18 cellular contexts compared by ENCODE assay signal in the genomic region with DNA sequence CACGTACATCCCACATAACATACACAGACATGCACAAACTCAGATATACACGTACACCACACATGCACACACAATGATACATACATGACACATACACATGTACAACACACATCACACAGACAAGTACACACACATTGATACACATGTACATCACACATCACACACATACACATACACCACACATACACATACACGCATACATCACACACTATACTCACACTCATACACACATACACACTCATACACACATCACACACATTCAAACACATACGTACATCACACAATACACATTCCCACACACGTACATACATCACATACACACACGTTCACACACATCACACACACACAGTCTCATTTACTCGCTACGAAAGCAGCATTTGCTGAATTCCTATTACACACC. TPM values are rescaled to one million over a fixed set of nuclear protein-coding genes. Genes with fewer than 3 reads are reported as not detected.
DNase-seq lines count a peak whose midpoint lies in the region; ATAC-seq, FAIRE-seq and TF ChIP-seq lines count a peak whose summit lies in the region.
"Had no signal": no experiment of that assay in that cellular context is flagged by ENCODE, and none has a peak within 500 bp of the region (broad histone marks: within the 10 kb centered on the region; RNA-seq: fewer than 3 reads in every experiment).

No MANE protein-coding gene starts in this region.

- peaks cover 17% of the 10 kb centered on the region for H3K36me3 ChIP-seq in HUES6 (ENCODE audit: control insufficient read depth, insufficient read depth, low read length)
- peaks cover 44 to 52% of the 10 kb centered on the region in 2 donors for H3K36me3 ChIP-seq in duodenal mucosa (ENCODE audit: control insufficient read depth in 1 of 2, insufficient read depth in 2 of 2, low read length in 2 of 2)
- H3K36me3 ChIP-seq in keratinocyte (ENCODE audit: control insufficient read depth in 2 of 2, extremely low read depth in 1 of 2, insufficient read depth in 2 of 2, low read length in 2 of 2) = peaks cover 0 to 4% of the 10 kb centered on the region in 2 experiments

- CTCF ChIA-PET in A549 (lab: Yijun Ruan, JAX) = no interaction called here

- FAIRE-seq in A549 (lab: Jason Lieb, UNC) (peak; percentile 23), keratinocyte (lab: Jason Lieb, UNC) (peak; percentile 91)

- TF ChIP-seq RAD21 in A549 (conservative IDR thresholded peaks at IDR 0.05 in 1 of 2, IDR thresholded peaks at IDR 0.05 in 1 of 2) = no peak

- H3K4me1 ChIP-seq in A549 (no peaks in the 10 kb centered on the region), HUES6 (ENCODE audit: control insufficient read depth, insufficient read depth, low read length) (no peaks in the 10 kb centered on the region), duodenal mucosa (ENCODE audit: control insufficient read depth in 1 of 2, insufficient read depth in 2 of 2, low read length in 2 of 2) (peaks cover 9 to 11% of the 10 kb centered on the region in 2 donors), keratinocyte (ENCODE audit: control insufficient read depth, extremely low read depth, insufficient read depth, low read length) (peaks cover 7% of the 10 kb centered on the region)

- no peak overlapping the region for H3K9ac ChIP-seq in HUES6 (ENCODE audit: low read length)
- no peak overlapping the region for H3K9ac ChIP-seq in duodenal mucosa (ENCODE audit: low read depth in 1 of 2, low read length in 2 of 2)
- H3K9ac ChIP-seq in keratinocyte (ENCODE audit: control insufficient read depth, extremely low read depth, insufficient read depth, low read length) = no peak overlapping the region

- no peak overlapping the region for H3K4me3 ChIP-seq in A549
- 0 out of 2 replicates have a peak overlapping the region, but pooled peaks have one; percentile 1 for H3K4me3 ChIP-seq in HUES6 (ENCODE audit: low read depth, low read length)
- peak overlapping the region; percentile 6 to 57 for H3K4me3 ChIP-seq in duodenal mucosa (ENCODE audit: low read depth in 1 of 2, low read length in 2 of 2)
- H3K4me3 ChIP-seq in keratinocyte (ENCODE audit: control insufficient read depth in 2 of 3, extremely low read depth in 1 of 3, insufficient read depth in 2 of 3, low read depth in 1 of 3, low read length in 3 of 3) = no peak overlapping the region
- H3K4me3 ChIP-seq: GM23338 had no signal

- dilution Hi-C loops in keratinocyte (cut with MboI; ENCODE audit: extremely low pct_ligation_motif_present, low sequenced_read_pairs) = no loop called here

- no peak for TF ChIP-seq EP300 in A549 (IDR thresholded peaks at IDR 0.05)

- WGBS in A549 (ENCODE audit: missing lambda C conversion rate) = 93% methylated on average over 8 of the region's 8 CpGs

- no peak overlapping the region for H3K4me2 ChIP-seq in A549
- no peak overlapping the region for H3K4me2 ChIP-seq in keratinocyte (ENCODE audit: control insufficient read depth, extremely low read depth, insufficient read depth, low read depth, low read length)
- H3K4me2 ChIP-seq: GM23338 had no signal

- no peaks in the 10 kb centered on the region for H4K20me1 ChIP-seq in keratinocyte (ENCODE audit: control insufficient read depth, extremely low read depth, insufficient read depth, low read length)

- H3K9me1 ChIP-seq in keratinocyte (ENCODE audit: control insufficient read depth, extremely low read depth, insufficient read depth, low read length) = no peaks in the 10 kb centered on the region

- H3K9me3 ChIP-seq in A549 (peaks cover 78% of the 10 kb centered on the region), HUES6 (ENCODE audit: control insufficient read depth, insufficient read depth, low read depth, low read length) (peaks cover 75% of the 10 kb centered on the region), duodenal mucosa (ENCODE audit: control insufficient read depth in 1 of 2, low read length in 2 of 2) (peaks cover 59 to 63% of the 10 kb centered on the region in 2 donors), keratinocyte (ENCODE audit: control insufficient read depth, low read depth, low read length) (peaks cover 28% of the 10 kb centered on the region)

- peaks cover 62% of the 10 kb centered on the region for H3K79me2 ChIP-seq in keratinocyte (ENCODE audit: control insufficient read depth, insufficient read depth, low read length)

- DNase-seq in A549 (ENCODE audit: low read depth in 1 of 2, low spot score in 1 of 2) (no peak), keratinocyte (ENCODE audit: low read depth, low spot score) (no peak), GM20000 (ENCODE audit: low spot score) (no peak)
- DNase-seq: 8988T, DMS 273 treated with DMSO at 0.1 percent for 48 hours, DND-41, KBM-7, NCI-H1105, NCI-H2081 had no signal

- POLR2A ChIA-PET in A549 (lab: Yijun Ruan, JAX) = no interaction called here

- H3K27ac ChIP-seq in A549 (no peak overlapping the region), HUES6 (ENCODE audit: low read depth, low read length) (no peak overlapping the region), duodenal mucosa (ENCODE audit: low read depth, low read length) (no peak overlapping the region), keratinocyte (ENCODE audit: control insufficient read depth, insufficient read depth, low read length) (no peak overlapping the region)
- H3K27ac ChIP-seq: HL-60 had no signal

- H2AFZ ChIP-seq in keratinocyte (ENCODE audit: control insufficient read depth, low read length) = no peak overlapping the region
- H2AFZ ChIP-seq: GM23338 had no signal

- no peaks in the 10 kb centered on the region for H3K27me3 ChIP-seq in HUES6 (ENCODE audit: control insufficient read depth, insufficient read depth, low read length)
- no peaks in the 10 kb centered on the region for H3K27me3 ChIP-seq in duodenal mucosa (ENCODE audit: control insufficient read depth in 1 of 2, insufficient read depth in 2 of 2, low read length in 2 of 2)
- no peaks in the 10 kb centered on the region for H3K27me3 ChIP-seq in keratinocyte (ENCODE audit: control insufficient read depth, extremely low read depth, insufficient read depth, low read length)

- ATAC-seq in A549 (no peak), HG03432 (IDR thresholded peaks at IDR 0.05; ENCODE audit: unreplicated experiment) (no peak), GM21529 (IDR thresholded peaks at IDR 0.05; ENCODE audit: unreplicated experiment) (no peak), HG03460 (IDR thresholded peaks at IDR 0.05; ENCODE audit: unreplicated experiment) (no peak)
- ATAC-seq: GM23338, HCT116, Panc1 had no signal

- TF ChIP-seq CTCF in A549 (IDR thresholded peaks at IDR 0.05) = no peak
- no peak for TF ChIP-seq CTCF in keratinocyte (optimal IDR thresholded peaks at IDR 0.05 in 1 of 3, IDR thresholded peaks at IDR 0.05 in 1 of 3, conservative IDR thresholded peaks at IDR 0.05 in 1 of 3; ENCODE audit: extremely low read depth in 1 of 3, insufficient read depth in 2 of 3, low read length in 3 of 3)
- TF ChIP-seq CTCF in GM20000 (IDR thresholded peaks at IDR 0.05; ENCODE audit: extremely low read depth, missing control alignments) = no peak

- no peak for TF ChIP-seq POLR2A in A549 (IDR thresholded peaks at IDR 0.05; ENCODE audit: low read length)

TF ChIP-seq in A549, 52 proteins besides CTCF, POLR2A, EP300 and RAD21 (continues in another document):
- TF ChIP-seq HEYL (CRISPR knock-in tag; IDR thresholded peaks at IDR 0.05) (no peak), FOXS1 (CRISPR knock-in tag; IDR thresholded peaks at IDR 0.05) (no peak), SMC3 (IDR thresholded peaks at IDR 0.05) (no peak)

RNA-seq across cellular contexts. Expression of gene ZNF605, which starts 4.5 kb away (rescaled TPM):
- polyA plus RNA-seq in A549 (2011; rRNA removed) = 15.2 and 18.2 TPM in 2 replicates
- polyA plus RNA-seq in A549 (2012; cell fraction: cytosol; rRNA removed) = 1.9 TPM in 2 replicates
- 4.5 and 6.9 TPM in 2 replicates for polyA plus RNA-seq in A549 (2012; cell fraction: nucleus; rRNA removed)
- polyA plus RNA-seq in A549 (2017; fragmentation: RNase III; extraction: RNeasy Plus Mini Kit Qiagen cat#74134 plus additional on column Dnase treatment) = 5.6 to 6.5 TPM (median 5.7 TPM) in 3 replicates
- 5.5 and 7.4 TPM in 2 replicates for polyA minus RNA-seq in A549 (2011; rRNA and poly(A)+ RNA removed)
- polyA plus RNA-seq in keratinocyte = 4.3 to 12.5 TPM (median 11.4 TPM) in 3 replicates
- polyA plus RNA-seq in keratinocyte (2011; ENCODE audit: low read depth) = 5.1 TPM
- polyA plus RNA-seq in keratinocyte (2011; cell fraction: cytosol; rRNA removed) = 2.0 and 5.5 TPM in 2 replicates
- 32.7 and 40.3 TPM in 2 replicates for polyA plus RNA-seq in keratinocyte (2011; cell fraction: nucleus; rRNA removed)
- 3.9 and 4.8 TPM in 2 replicates for polyA plus RNA-seq in keratinocyte (2012; ENCODE audit: low replicate concordance)
- 3.6 to 17.7 TPM (median 6.9 TPM) in 3 replicates for polyA minus RNA-seq in keratinocyte
- polyA minus RNA-seq in keratinocyte (2011; cell fraction: cytosol; rRNA and poly(A)+ RNA removed) = 3.1 TPM
- polyA minus RNA-seq in keratinocyte (2011; cell fraction: nucleus; rRNA and poly(A)+ RNA removed) = 11.8 and 26.2 TPM in 2 replicates

RNA-seq across cellular contexts. Expression of gene ZNF26, which starts 34.5 kb away (rescaled TPM):
- polyA plus RNA-seq in A549 (2011; rRNA removed) (10.1 and 11.3 TPM in 2 replicates), A549 (2017; fragmentation: RNase III; extraction: RNeasy Plus Mini Kit Qiagen cat#74134 plus additional on column Dnase treatment) (6.5 to 8.3 TPM (median 7.4 TPM) in 3 replicates), keratinocyte (3.7 to 5.2 TPM (median 4.5 TPM) in 3 replicates)
- polyA plus RNA-seq in A549 (2012; cell fraction: cytosol; rRNA removed) = 10.7 and 16.0 TPM in 2 replicates
- polyA plus RNA-seq in A549 (2012; cell fraction: nucleus; rRNA removed) = 26.9 and 34.9 TPM in 2 replicates
- 6.9 and 8.3 TPM in 2 replicates for polyA minus RNA-seq in A549 (2011; rRNA and poly(A)+ RNA removed)
- 4.9 TPM for polyA plus RNA-seq in keratinocyte (2011; ENCODE audit: low read depth)
- 1.9 and 2.0 TPM in 2 replicates for polyA plus RNA-seq in keratinocyte (2011; cell fraction: cytosol; rRNA removed)
- polyA plus RNA-seq in keratinocyte (2011; cell fraction: nucleus; rRNA removed) = 14.2 and 17.4 TPM in 2 replicates
- polyA plus RNA-seq in keratinocyte (2012; ENCODE audit: low replicate concordance) = 4.0 and 5.8 TPM in 2 replicates
- polyA minus RNA-seq in keratinocyte = 0.89 to 10.7 TPM (median 10.1 TPM) in 3 replicates
- 10.4 TPM for polyA minus RNA-seq in keratinocyte (2011; cell fraction: cytosol; rRNA and poly(A)+ RNA removed)
- 17.7 and 22.5 TPM in 2 replicates for polyA minus RNA-seq in keratinocyte (2011; cell fraction: nucleus; rRNA and poly(A)+ RNA removed)

Comparison
In these comparisons a context has a peak if more than half of its experiments do, and no peak if none do; other contexts are left out.
1. H3K4me3 ChIP-seq: peak in HUES6 (single experiment) and duodenal mucosa (2 of 2); none in A549 (single experiment) and keratinocyte (0 of 3).